In genomic region chr15:60982249-60982932, GRCh38 we compare ENCODE assay signal across 27 cellular contexts.
A peak's percentile ranks its signal among the peaks of the same experiment; 100 is the strongest.
DNase-seq lines count a peak whose midpoint lies in the region; TF ChIP-seq lines count a peak whose summit lies in the region.
"Had no signal": no experiment of that assay in that cellular context is flagged by ENCODE, and none has a peak within 500 bp of the region (broad histone marks: within the 10 kb centered on the region; RNA-seq: fewer than 3 reads in every experiment).

No MANE protein-coding gene starts in this region.

- no peak overlapping the region for H3K27ac Mint-ChIP-seq in endodermal cell
- H3K27ac Mint-ChIP-seq: activated naive CD4-positive, alpha-beta T cell treated with anti-CD3 and anti-CD28 coated beads, Interleukin-2, amount 10 ng/mL, durations not matched to agents 7 days and 5 days; activated T-helper 17 cell treated with anti-CD3 and anti-CD28 coated beads, Interleukin-2, amount 50 U/mL, for 72 hours; CD4-positive, alpha-beta memory T cell had no signal

- peaks cover 1% of the 10 kb centered on the region for H3K4me1 Mint-ChIP-seq in endodermal cell
- H3K4me1 Mint-ChIP-seq: activated naive CD4-positive, alpha-beta T cell treated with anti-CD3 and anti-CD28 coated beads, Interleukin-2, amount 10 ng/mL, durations not matched to agents 7 days and 5 days; activated T-helper 17 cell treated with anti-CD3 and anti-CD28 coated beads, Interleukin-2, amount 50 U/mL, for 72 hours; CD4-positive, alpha-beta memory T cell; neural crest cell had no signal

- H3K9me3 Mint-ChIP-seq in endodermal cell = peaks cover 24% of the 10 kb centered on the region
- H3K9me3 Mint-ChIP-seq: activated naive CD4-positive, alpha-beta T cell treated with anti-CD3 and anti-CD28 coated beads, Interleukin-2, amount 10 ng/mL, durations not matched to agents 7 days and 5 days; activated T-helper 17 cell treated with anti-CD3 and anti-CD28 coated beads, Interleukin-2, amount 50 U/mL, for 72 hours had no signal

- H3K4me3 ChIP-seq in left ventricle myocardium inferior (no peak overlapping the region), right atrium auricular region (no peak overlapping the region), adipocyte (ENCODE audit: low read length) (no peak overlapping the region), endodermal cell (ENCODE audit: low read length) (no peak overlapping the region)

- no peak overlapping the region for H3K4me3 Mint-ChIP-seq in endodermal cell
- H3K4me3 Mint-ChIP-seq: activated naive CD4-positive, alpha-beta T cell treated with anti-CD3 and anti-CD28 coated beads, Interleukin-2, amount 10 ng/mL, durations not matched to agents 7 days and 5 days; activated T-helper 17 cell treated with anti-CD3 and anti-CD28 coated beads, Interleukin-2, amount 50 U/mL, for 72 hours; CD4-positive, alpha-beta memory T cell; neural crest cell had no signal

- H3K27ac ChIP-seq in left ventricle myocardium inferior (replicated peaks) (peak overlapping the region; percentile 47), right atrium auricular region (no peak overlapping the region), endodermal cell (ENCODE audit: low read depth, low read length) (no peak overlapping the region)
- H3K27ac ChIP-seq: parathyroid adenoma, WERI-Rb-1 had no signal

- H3K36me3 ChIP-seq in left ventricle myocardium inferior (no peaks in the 10 kb centered on the region), right atrium auricular region (no peaks in the 10 kb centered on the region), adipocyte (ENCODE audit: control insufficient read depth, insufficient read depth, low read length, severe bottlenecking) (no peaks in the 10 kb centered on the region), endodermal cell (ENCODE audit: control insufficient read depth, insufficient read depth, low read length) (no peaks in the 10 kb centered on the region)
- H3K36me3 ChIP-seq: WERI-Rb-1 had no signal

- WGBS in endodermal cell (ENCODE audit: insufficient coverage in 1 of 2, insufficient read length in 1 of 2), 2 experiments = 88% methylated on average over 1 of the region's 1 CpG; no CpG with 5 or more reads in 1 of the 2 experiments

- DNase-seq in left ventricle myocardium inferior (no peak), right atrium auricular region (ENCODE audit: low spot score) (no peak), adipocyte (ENCODE audit: low read depth) (peak; percentile 49), fibroblast of peridontal ligament (ENCODE audit: extremely low read depth) (peak; percentile 39), occipital lobe (lab: John Stamatoyannopoulos, UW) (no peak), NCI-H2171 (lab: John Stamatoyannopoulos, UW) (no peak), endodermal cell (no peak), T1000 (lab: John Stamatoyannopoulos, UW) (no peak)
- DNase-seq: activated CD4-positive, alpha-beta T cell treated with anti-CD3 and anti-CD28 coated beads for 48 hours; activated naive CD4-positive, alpha-beta T cell treated with anti-CD3 and anti-CD28 coated beads, Interleukin-2, amount 10 ng/mL, durations not matched to agents 7 days and 5 days; amniotic stem cell; CD4-positive, alpha-beta memory T cell; effector CD8-positive, alpha-beta T cell; H7; Karpas-422; NCI-H1417 treated with DMSO at 0.1 percent for 48 hours; NCI-H2081 treated with DMSO at 0.1 percent for 48 hours; NCI-H748 treated with DMSO at 0.1 percent for 48 hours; retina; stimulated activated CD4-positive, alpha-beta T cell treated with anti-CD3 and anti-CD28 coated beads, Interleukin-1b, Interleukin-23, amount 100 ng/mL, for 48 hours; stimulated activated naive CD8-positive, alpha-beta T cell treated with anti-CD3 and anti-CD28 coated beads, Interleukin-15, Interleukin-2, amounts not matched to agents 100 U/mL and 50 U/mL, for 24 hours; SW 1271; T-helper 9 cell; WERI-Rb-1 had no signal

- H3K9me3 ChIP-seq in left ventricle myocardium inferior (replicated peaks) = no peaks in the 10 kb centered on the region
- no peaks in the 10 kb centered on the region for H3K9me3 ChIP-seq in right atrium auricular region
- no peaks in the 10 kb centered on the region for H3K9me3 ChIP-seq in adipocyte (ENCODE audit: control insufficient read depth, low read length)
- H3K9me3 ChIP-seq in endodermal cell (ENCODE audit: control insufficient read depth, low read length) = peaks cover 14% of the 10 kb centered on the region

- H3K36me3 Mint-ChIP-seq in endodermal cell (ENCODE audit: low read depth) = no peaks in the 10 kb centered on the region
- H3K36me3 Mint-ChIP-seq: activated naive CD4-positive, alpha-beta T cell treated with anti-CD3 and anti-CD28 coated beads, Interleukin-2, amount 10 ng/mL, durations not matched to agents 7 days and 5 days; CD4-positive, alpha-beta memory T cell had no signal

- no peaks in the 10 kb centered on the region for H3K27me3 Mint-ChIP-seq in endodermal cell (ENCODE audit: insufficient read depth)

- intact Hi-C loops in left ventricle myocardium inferior (cut with micrococcal nuclease) = no loop called here

- TF ChIP-seq CTCF in left ventricle myocardium inferior (IDR thresholded peaks at IDR 0.05; ENCODE audit: borderline replicate concordance) (no peak), right atrium auricular region (IDR thresholded peaks at IDR 0.05) (no peak), endodermal cell (conservative IDR thresholded peaks at IDR 0.05) (no peak)

- H3K9ac ChIP-seq in adipocyte (ENCODE audit: low read length) (no peak overlapping the region), endodermal cell (ENCODE audit: extremely low read depth, low read length, poor library complexity, severe bottlenecking) (no peak overlapping the region)
- H3K9ac ChIP-seq: parathyroid adenoma had no signal

- H3K4me1 ChIP-seq in left ventricle myocardium inferior (peaks cover 16% of the 10 kb centered on the region), right atrium auricular region (peaks cover 0 to 8% of the 10 kb centered on the region in 2 donors), adipocyte (ENCODE audit: control insufficient read depth, insufficient read depth, low read length) (peaks cover 5% of the 10 kb centered on the region), endodermal cell (ENCODE audit: control insufficient read depth, insufficient read depth, low read length) (no peaks in the 10 kb centered on the region)
- H3K4me1 ChIP-seq: parathyroid adenoma had no signal

- no peaks in the 10 kb centered on the region for H3K27me3 ChIP-seq in left ventricle myocardium inferior (ENCODE audit: low read depth)
- H3K27me3 ChIP-seq in right atrium auricular region = no peaks in the 10 kb centered on the region
- no peaks in the 10 kb centered on the region for H3K27me3 ChIP-seq in adipocyte (replicated peaks; ENCODE audit: control insufficient read depth, insufficient read depth, low read length)
- H3K27me3 ChIP-seq in endodermal cell (ENCODE audit: control insufficient read depth, insufficient read depth, low read length, poor library complexity, severe bottlenecking) = no peaks in the 10 kb centered on the region

Comparison
In these comparisons a context has a peak if more than half of its experiments do, and no peak if none do; other contexts are left out.
1. DNase-seq: peak in adipocyte (single experiment) and fibroblast of peridontal ligament (single experiment); none in left ventricle myocardium inferior (single experiment), right atrium auricular region (single experiment), occipital lobe (single experiment), NCI-H2171 (single experiment), endodermal cell (single experiment) and T1000 (single experiment).